Comparison of ENCODE assay signal across 17 cellular contexts in the genomic region with DNA sequence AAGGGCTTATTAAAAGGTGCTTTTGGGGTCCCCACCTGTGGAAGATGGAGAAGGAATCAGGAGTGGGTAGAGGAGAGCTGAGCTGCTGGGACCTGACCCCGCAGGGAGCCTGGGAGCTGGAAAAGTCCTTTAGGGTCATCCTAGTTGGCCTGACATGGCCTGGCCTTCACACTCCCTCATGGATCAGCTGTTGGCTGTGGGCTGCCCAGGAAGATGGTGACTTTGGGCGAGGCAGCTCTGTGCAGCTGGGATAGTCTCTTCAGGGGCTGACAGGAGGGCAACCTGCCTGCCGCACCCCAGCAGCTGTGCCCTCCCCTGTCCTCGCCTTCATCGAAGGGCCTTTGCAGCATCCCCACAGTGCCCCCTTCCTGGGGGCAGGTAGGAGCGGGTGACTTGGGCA. TPM values are rescaled to one million over a fixed set of nuclear protein-coding genes. Genes with fewer than 3 reads are reported as not detected.
A peak's percentile ranks its signal among the peaks of the same experiment; 100 is the strongest.
DNase-seq lines count a peak whose midpoint lies in the region; ATAC-seq and TF ChIP-seq lines count a peak whose summit lies in the region.
"Had no signal": no experiment of that assay in that cellular context is flagged by ENCODE, and none has a peak within 500 bp of the region (broad histone marks: within the 10 kb centered on the region; RNA-seq: fewer than 3 reads in every experiment).

No MANE protein-coding gene starts in this region.

- no peaks in the 10 kb centered on the region for H3K9me2 ChIP-seq in Loucy (replicated peaks; ENCODE audit: low read depth, low read length)

- H2AFZ ChIP-seq in Loucy (ENCODE audit: low read length) (no peak overlapping the region), neuronal stem cell (ENCODE audit: low read length) (no peak overlapping the region)

- H3K4me3 Mint-ChIP-seq in central memory CD8-positive, alpha-beta T cell: no peak overlapping the region
- no peak overlapping the region for H3K4me3 Mint-ChIP-seq in type B pancreatic cell

- H3K4me1 ChIP-seq in Loucy (ENCODE audit: insufficient read depth, low read length, poor library complexity, severe bottlenecking) (peaks cover 48% of the 10 kb centered on the region), neuronal stem cell (ENCODE audit: control insufficient read depth in 2 of 2, insufficient read depth in 1 of 2, low read depth in 1 of 2, low read length in 2 of 2) (peaks cover 0 to 6% of the 10 kb centered on the region in 2 donors), gastroesophageal sphincter (peaks cover 7 to 100% (median 47%) of the 10 kb centered on the region in 3 donors), aorta (ENCODE audit: control insufficient read depth in 1 of 2, insufficient read depth in 2 of 2, low read length in 2 of 2) (peaks cover 3 to 10% of the 10 kb centered on the region in 2 donors)

- H3K18ac ChIP-seq in neuronal stem cell (ENCODE audit: low read length): peak overlapping the region; percentile 16

- ATAC-seq in central memory CD8-positive, alpha-beta T cell (replicated peaks; ENCODE audit: extremely low read depth, poor library complexity, severe bottlenecking): no peak
- ATAC-seq in gastroesophageal sphincter (no peak), aorta (ENCODE audit: low FRiP score) (no peak)
- ATAC-seq: HCT116 had no signal

- no peak overlapping the region for H2BK15ac ChIP-seq in neuronal stem cell (ENCODE audit: low read length)

- peaks cover 58% of the 10 kb centered on the region for H3K4me1 Mint-ChIP-seq in central memory CD8-positive, alpha-beta T cell
- H3K4me1 Mint-ChIP-seq in type B pancreatic cell (ENCODE audit: unreplicated experiment): peaks cover 30% of the 10 kb centered on the region

- WGBS in neuronal stem cell (ENCODE audit: extremely low coverage in 2 of 2, insufficient read length in 2 of 2, insufficient replicate concordance in 1 of 2), 2 donors: no CpG with 5 or more reads among the region's 6 CpGs
- WGBS in gastroesophageal sphincter (ENCODE audit: low coverage in 1 of 2), 2 donors: 100% methylated on average over 2 of the region's 6 CpGs
- WGBS in aorta, 2 donors: 98% methylated on average over 6 of the region's 6 CpGs

- H3K79me1 ChIP-seq in neuronal stem cell (ENCODE audit: low read depth, low read length): peaks cover 2% of the 10 kb centered on the region

- H4K20me1 ChIP-seq in Loucy (ENCODE audit: insufficient read depth, low read length, poor library complexity, severe bottlenecking): peaks cover 73% of the 10 kb centered on the region

- H3K27me3 ChIP-seq in Loucy (ENCODE audit: insufficient read depth, low read length, poor library complexity, severe bottlenecking) (no peaks in the 10 kb centered on the region), neuronal stem cell (ENCODE audit: control insufficient read depth in 3 of 3, insufficient read depth in 3 of 3, low read depth in 1 of 3, low read length in 3 of 3) (no peaks in the 10 kb centered on the region), gastroesophageal sphincter (no peaks in the 10 kb centered on the region), aorta (ENCODE audit: control insufficient read depth in 1 of 2, insufficient read depth in 2 of 2, low read length in 1 of 2) (no peaks in the 10 kb centered on the region)
- H3K27me3 ChIP-seq: SJSA1 had no signal

- intact Hi-C loops in aorta (cut with DNase I): loop anchor here in 1 of 2 donors (10.0 kb wide), 1 partner anchor 466 kb away; no protein-coding TSS in a partner anchor

- no peak for DNase-seq in central memory CD8-positive, alpha-beta T cell (ENCODE audit: low spot score in 2 of 2)
- DNase-seq in neuronal stem cell (ENCODE audit: low spot score): no peak
- peak; percentile 44 for DNase-seq in type B pancreatic cell (ENCODE audit: extremely low spot score, unreplicated experiment)
- no peak for DNase-seq in aorta
- no peak for DNase-seq in OCI-M1 (lab: John Stamatoyannopoulos, UW)
- DNase-seq: AML-193, EL, GOT3, NCI-H1105 treated with DMSO at 0.1 percent for 48 hours, NCI-H1694 treated with DMSO at 0.1 percent for 48 hours, NCI-H2107, NCI-H345, NCI-H524 treated with DMSO at 0.1 percent for 48 hours had no signal

- no peak overlapping the region for H3K23ac ChIP-seq in neuronal stem cell (ENCODE audit: low read depth, low read length, poor library complexity)

- H2BK120ac ChIP-seq in neuronal stem cell (ENCODE audit: low read depth, low read length): no peak overlapping the region

- no peak overlapping the region for H2AK5ac ChIP-seq in neuronal stem cell (ENCODE audit: low read depth, low read length)

- no peak overlapping the region for H3K4ac ChIP-seq in neuronal stem cell (ENCODE audit: low read length)

- H3K4me2 ChIP-seq in Loucy (ENCODE audit: low read depth, low read length, poor library complexity, severe bottlenecking) (peak overlapping the region; percentile 93), neuronal stem cell (ENCODE audit: insufficient read depth, low read length, poor library complexity, severe bottlenecking) (no peak overlapping the region)

- no peak overlapping the region for H4K8ac ChIP-seq in neuronal stem cell (ENCODE audit: low read depth, low read length)

- peak overlapping the region; percentile 73 for H3K27ac Mint-ChIP-seq in central memory CD8-positive, alpha-beta T cell (ENCODE audit: low read depth)
- no peak overlapping the region for H3K27ac Mint-ChIP-seq in type B pancreatic cell

- TF ChIP-seq CTCF in Loucy (conservative IDR thresholded peaks at IDR 0.05; ENCODE audit: low read length): no peak
- no peak for TF ChIP-seq CTCF in type B pancreatic cell (conservative IDR thresholded peaks at IDR 0.05)
- no peak for TF ChIP-seq CTCF in gastroesophageal sphincter (IDR thresholded peaks at IDR 0.05)

- H4K91ac ChIP-seq in neuronal stem cell (ENCODE audit: low read depth, low read length, poor library complexity): no peak overlapping the region

- peaks cover 100% of the 10 kb centered on the region for H3K79me2 ChIP-seq in Loucy (ENCODE audit: insufficient read depth, low read length)

- no peak overlapping the region for H2BK12ac ChIP-seq in neuronal stem cell (ENCODE audit: low read length)

- H3K27me3 Mint-ChIP-seq in central memory CD8-positive, alpha-beta T cell: no peaks in the 10 kb centered on the region
- H3K27me3 Mint-ChIP-seq in type B pancreatic cell: no peaks in the 10 kb centered on the region

- H3K36me3 ChIP-seq in Loucy (ENCODE audit: insufficient read depth, low read length): peaks cover 8% of the 10 kb centered on the region; the same call in 1 of the 2 replicates
- H3K36me3 ChIP-seq in neuronal stem cell (replicated peaks in 1 of 2; ENCODE audit: control insufficient read depth in 2 of 2, insufficient read depth in 2 of 2, low read length in 2 of 2): peaks cover 4 to 11% of the 10 kb centered on the region in 2 donors
- H3K36me3 ChIP-seq in gastroesophageal sphincter: peaks cover 0 to 16% of the 10 kb centered on the region in 2 donors
- H3K36me3 ChIP-seq in aorta (ENCODE audit: control insufficient read depth in 1 of 2, insufficient read depth in 2 of 2, low read length in 1 of 2): no peaks in the 10 kb centered on the region

- TF ChIP-seq POLR2A in gastroesophageal sphincter (IDR thresholded peaks at IDR 0.05): no peak

- H3K14ac ChIP-seq in neuronal stem cell (ENCODE audit: low read length): no peak overlapping the region

- no peaks in the 10 kb centered on the region for H3F3A ChIP-seq in Loucy (ENCODE audit: low read depth)

- H3K4me3 ChIP-seq in Loucy (ENCODE audit: low read length, poor library complexity, severe bottlenecking) (peak overlapping the region; percentile 15), neuronal stem cell (ENCODE audit: low read length in 2 of 2) (peak overlapping the region in 1 of 2 donors; percentile 9), gastroesophageal sphincter (no peak overlapping the region), aorta (ENCODE audit: low read length in 2 of 2) (no peak overlapping the region)
- H3K4me3 ChIP-seq: SJSA1 had no signal

- H3K9me3 Mint-ChIP-seq in central memory CD8-positive, alpha-beta T cell: no peaks in the 10 kb centered on the region
- H3K9me3 Mint-ChIP-seq in type B pancreatic cell: no peaks in the 10 kb centered on the region

- H3K9ac ChIP-seq in Loucy (ENCODE audit: low read depth, low read length, poor library complexity, severe bottlenecking): no peak overlapping the region
- no peak overlapping the region for H3K9ac ChIP-seq in neuronal stem cell (ENCODE audit: low read depth, low read length, poor library complexity)

- no peak overlapping the region for H2BK5ac ChIP-seq in neuronal stem cell (ENCODE audit: low read length)

- H3K9me3 ChIP-seq in Loucy (ENCODE audit: insufficient read depth, low read depth, low read length): no peaks in the 10 kb centered on the region
- H3K9me3 ChIP-seq in neuronal stem cell (replicated peaks in 1 of 2; ENCODE audit: control insufficient read depth in 2 of 2, insufficient read depth in 1 of 2, low read depth in 1 of 2, low read length in 2 of 2): no peaks in the 10 kb centered on the region
- no peaks in the 10 kb centered on the region for H3K9me3 ChIP-seq in gastroesophageal sphincter
- H3K9me3 ChIP-seq in aorta (ENCODE audit: control insufficient read depth, low read length): no peaks in the 10 kb centered on the region
- H3K9me3 ChIP-seq: SJSA1 had no signal

- H3K27ac ChIP-seq in neuronal stem cell (replicated peaks; ENCODE audit: low read length) (no peak overlapping the region), gastroesophageal sphincter (no peak overlapping the region), aorta (ENCODE audit: low read depth in 1 of 2, low read length in 2 of 2) (no peak overlapping the region)
- H3K27ac ChIP-seq: SJSA1 had no signal

- H3K36me3 Mint-ChIP-seq in central memory CD8-positive, alpha-beta T cell (ENCODE audit: insufficient read depth): peaks cover 17% of the 10 kb centered on the region
- H3K36me3 Mint-ChIP-seq in type B pancreatic cell: peaks cover 32% of the 10 kb centered on the region

- no peak for TF ChIP-seq EP300 in gastroesophageal sphincter (IDR thresholded peaks at IDR 0.05)

RNA-seq across cellular contexts. Expression of gene LIMD1, which starts 6.6 kb away (rescaled TPM):
- polyA plus RNA-seq in neuronal stem cell (2013, experiment 1 of 2): 5.5 TPM
- 5.7 TPM for polyA plus RNA-seq in neuronal stem cell (2013, experiment 2 of 2)
- 24.1 and 26.2 TPM in 2 replicates for total RNA-seq in type B pancreatic cell (ENCODE audit: low replicate concordance)
- 10 to 100 TPM; 17.3 to 42.7 (median 33.3) TPM for total RNA-seq in gastroesophageal sphincter
- 10 to 100 TPM; 33.6 to 50.5 TPM for total RNA-seq in aorta
- 1 to 10 TPM; 4.4 to 7.7 TPM for polyA plus RNA-seq in aorta
